ENCODE assay signal across 11 cellular contexts in the genomic region with DNA sequence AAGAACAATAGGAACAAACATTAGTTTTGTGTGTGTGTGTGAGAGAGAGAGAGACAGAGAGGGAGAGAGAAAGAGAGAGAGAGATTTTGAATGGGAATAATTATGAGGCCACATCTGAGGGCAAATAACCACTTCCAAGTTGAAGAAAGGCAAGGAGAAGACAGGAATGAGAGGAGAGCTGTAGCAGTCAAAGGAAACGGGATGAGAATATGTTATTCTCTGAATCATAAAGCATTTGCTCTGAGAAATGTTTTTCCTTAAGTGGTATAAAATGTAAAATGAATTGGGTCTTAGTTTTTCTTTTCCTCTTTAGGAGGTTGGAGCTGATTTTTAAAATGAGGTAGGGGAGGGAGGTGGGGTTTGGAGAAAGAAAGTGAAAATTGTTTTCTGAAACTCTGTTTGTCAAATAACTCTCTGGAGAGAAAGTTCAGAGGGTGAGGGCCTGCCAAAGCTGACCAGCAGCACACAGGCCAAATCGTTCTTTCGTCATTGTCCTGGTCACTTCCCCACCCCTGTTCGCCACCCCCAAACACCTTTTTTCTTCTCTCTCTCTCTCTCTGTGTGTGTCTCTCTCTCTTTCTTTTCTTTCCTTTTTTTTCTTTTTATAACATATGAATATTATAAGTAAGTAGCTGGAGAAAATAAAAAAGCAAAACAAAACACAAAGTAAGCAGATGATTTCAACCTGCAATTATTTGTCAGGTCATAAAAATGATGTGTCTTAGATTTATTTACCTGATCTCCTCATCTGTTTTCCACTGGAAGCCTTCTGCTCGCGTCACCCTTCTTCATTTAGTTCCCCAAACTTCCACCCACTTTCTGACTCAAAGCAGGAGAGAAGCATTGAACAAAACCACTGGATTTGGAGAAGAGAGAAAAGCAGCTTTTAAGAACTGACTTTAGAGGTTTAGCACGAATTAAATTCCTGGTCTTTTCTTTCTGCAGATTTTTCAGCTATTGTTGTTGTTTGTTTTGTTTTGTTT.
DNase-seq lines count a peak whose midpoint lies in the region; ATAC-seq and TF ChIP-seq lines count a peak whose summit lies in the region.
"Had no signal": no experiment of that assay in that cellular context is flagged by ENCODE, and none has a peak within 500 bp of the region (broad histone marks: within the 10 kb centered on the region; RNA-seq: fewer than 3 reads in every experiment).

No MANE protein-coding gene starts in this region.

- no peak overlapping the region for H3K4me3 ChIP-seq in SK-N-SH (ENCODE audit: low read depth in 2 of 2, low read length in 1 of 2)
- peak overlapping the region in 1 of 2 donors; percentile 37 for H3K4me3 ChIP-seq in muscle layer of duodenum (ENCODE audit: low read depth in 1 of 2, low read length in 2 of 2)
- peak overlapping the region; percentile 23 for H3K4me3 ChIP-seq in uterus

- intact Hi-C loops in uterus (cut with DNase I; ENCODE audit: low total_unique reads): loop anchor here (5.0 to 10.0 kb wide), 2 partner anchors 110 to 522 kb away; a partner anchor contains a TSS

- peaks cover 73% of the 10 kb centered on the region for H3F3A ChIP-seq in SK-N-SH (replicated peaks; ENCODE audit: insufficient read depth)

- peaks cover 0 to 62% of the 10 kb centered on the region in 2 experiments for H3K4me1 ChIP-seq in SK-N-SH (ENCODE audit: control insufficient read depth in 1 of 2, insufficient read depth in 2 of 2, low read depth in 1 of 2, low read length in 1 of 2)
- H3K4me1 ChIP-seq in muscle layer of duodenum (ENCODE audit: control insufficient read depth in 1 of 2, insufficient read depth in 2 of 2, low read length in 2 of 2): peaks cover 11 to 24% of the 10 kb centered on the region in 2 donors
- peaks cover 5 to 14% of the 10 kb centered on the region in 2 donors for H3K4me1 ChIP-seq in uterus

- H3K9me3 ChIP-seq in SK-N-SH (no peaks in the 10 kb centered on the region), muscle layer of duodenum (ENCODE audit: control insufficient read depth in 1 of 2, low read length in 2 of 2) (no peaks in the 10 kb centered on the region), uterus (no peaks in the 10 kb centered on the region)

- no peak overlapping the region for H3K27ac Mint-ChIP-seq in activated CD8-positive, alpha-beta T cell treated with anti-CD3 and anti-CD28 coated beads, Interleukin-2, amount 10 ng/mL, durations not matched to agents 7 days and 5 days
- H3K27ac Mint-ChIP-seq: activated CD4-positive, alpha-beta T cell treated with anti-CD3 and anti-CD28 coated beads, Interleukin-2, amount 10 ng/mL, durations not matched to agents 24 days and 14 days; activated naive CD8-positive, alpha-beta T cell treated with anti-CD3 and anti-CD28 coated beads, Interleukin-2, amount 10 ng/mL, durations not matched to agents 7 days and 5 days had no signal

- no peak for TF ChIP-seq RAD21 in SK-N-SH (IDR thresholded peaks at IDR 0.05; ENCODE audit: low read length)

- CTCF ChIA-PET in SK-N-SH (lab: Yijun Ruan, JAX): interaction anchor here (0.8 kb wide), 1 partner anchor 15 kb away, joined by 3 read pairs; no protein-coding TSS in a partner anchor
- CTCF ChIA-PET in activated CD8-positive, alpha-beta T cell treated with anti-CD3 and anti-CD28 coated beads, Interleukin-2, amount 10 ng/mL, durations not matched to agents 7 days and 5 days (lab: Charles Lee): interaction anchor here (1.3 to 2.8 kb wide), 3 partner anchors 9 to 524 kb away, joined by 3 to 8 read pairs (median 6); no protein-coding TSS in a partner anchor

- TF ChIP-seq POLR2A in uterus (IDR thresholded peaks at IDR 0.05): peak in 1 of 2 donors; percentile 51

- peaks cover 0 to 4% of the 10 kb centered on the region in 2 experiments for H3K36me3 ChIP-seq in SK-N-SH (replicated peaks in 1 of 2; ENCODE audit: control insufficient read depth in 1 of 2, insufficient read depth in 2 of 2, low read length in 1 of 2)
- peaks cover 0 to 22% of the 10 kb centered on the region in 2 donors for H3K36me3 ChIP-seq in muscle layer of duodenum (ENCODE audit: control insufficient read depth in 1 of 2, insufficient read depth in 2 of 2, low read length in 2 of 2)
- no peaks in the 10 kb centered on the region for H3K36me3 ChIP-seq in uterus

- no peaks in the 10 kb centered on the region for H4K20me1 ChIP-seq in SK-N-SH (ENCODE audit: insufficient read depth)

- DNase-seq in SK-N-SH (no peak), fibroblast of peridontal ligament (ENCODE audit: extremely low read depth) (peak; percentile 73), uterus (peak; percentile 66 to 78), OCI-M2 (lab: John Stamatoyannopoulos, UW; ENCODE audit: unreplicated experiment) (no peak)
- DNase-seq in activated CD8-positive, alpha-beta T cell treated with anti-CD3 and anti-CD28 coated beads, Interleukin-2, amount 10 ng/mL, durations not matched to agents 7 days and 5 days: no peak
- DNase-seq: activated CD4-positive, alpha-beta T cell treated with anti-CD3 and anti-CD28 coated beads, Interleukin-2, amount 10 ng/mL, durations not matched to agents 24 days and 14 days; activated naive CD8-positive, alpha-beta T cell treated with anti-CD3 and anti-CD28 coated beads, Interleukin-2, amount 10 ng/mL, durations not matched to agents 7 days and 5 days; NCI-H2081 treated with DMSO at 0.1 percent for 48 hours had no signal

- WGBS in SK-N-SH (ENCODE audit: low lambda C conversion rate): 33% methylated on average over 7 of the region's 7 CpGs

- H3K27me3 ChIP-seq in SK-N-SH (ENCODE audit: insufficient read depth) (no peaks in the 10 kb centered on the region), muscle layer of duodenum (ENCODE audit: low read depth, low read length) (no peaks in the 10 kb centered on the region), uterus (no peaks in the 10 kb centered on the region)

- POLR2A ChIA-PET in SK-N-SH (lab: Yijun Ruan, JAX): no interaction called here
- POLR2A ChIA-PET in activated CD8-positive, alpha-beta T cell treated with anti-CD3 and anti-CD28 coated beads, Interleukin-2, amount 10 ng/mL, durations not matched to agents 7 days and 5 days (lab: Charles Lee): interaction anchor here (0.5 to 1.2 kb wide), 2 partner anchors 10 to 525 kb away, joined by 3 to 4 read pairs; no protein-coding TSS in a partner anchor

- ATAC-seq in activated CD8-positive, alpha-beta T cell treated with anti-CD3 and anti-CD28 coated beads, Interleukin-2, amount 10 ng/mL, durations not matched to agents 7 days and 5 days: no peak
- ATAC-seq in GM19452 (IDR thresholded peaks at IDR 0.05; ENCODE audit: unreplicated experiment): no peak

- peak overlapping the region; percentile 81 for H3K4me2 ChIP-seq in SK-N-SH

- peak overlapping the region; percentile 78 for H3K9ac ChIP-seq in SK-N-SH

- H3K9me3 Mint-ChIP-seq in activated CD8-positive, alpha-beta T cell treated with anti-CD3 and anti-CD28 coated beads, Interleukin-2, amount 10 ng/mL, durations not matched to agents 7 days and 5 days (ENCODE audit: insufficient read depth): no peaks in the 10 kb centered on the region
- H3K9me3 Mint-ChIP-seq: activated CD4-positive, alpha-beta T cell treated with anti-CD3 and anti-CD28 coated beads, Interleukin-2, amount 10 ng/mL, durations not matched to agents 24 days and 14 days; activated naive CD8-positive, alpha-beta T cell treated with anti-CD3 and anti-CD28 coated beads, Interleukin-2, amount 10 ng/mL, durations not matched to agents 7 days and 5 days; neural crest cell had no signal

- no peaks in the 10 kb centered on the region for H3K9me2 ChIP-seq in SK-N-SH

- peaks cover 4% of the 10 kb centered on the region for H3K36me3 Mint-ChIP-seq in activated CD8-positive, alpha-beta T cell treated with anti-CD3 and anti-CD28 coated beads, Interleukin-2, amount 10 ng/mL, durations not matched to agents 7 days and 5 days (ENCODE audit: low read depth)

- H3K27me3 Mint-ChIP-seq in activated CD8-positive, alpha-beta T cell treated with anti-CD3 and anti-CD28 coated beads, Interleukin-2, amount 10 ng/mL, durations not matched to agents 7 days and 5 days (ENCODE audit: low read depth): no peaks in the 10 kb centered on the region
- H3K27me3 Mint-ChIP-seq: activated CD4-positive, alpha-beta T cell treated with anti-CD3 and anti-CD28 coated beads, Interleukin-2, amount 10 ng/mL, durations not matched to agents 24 days and 14 days; activated naive CD8-positive, alpha-beta T cell treated with anti-CD3 and anti-CD28 coated beads, Interleukin-2, amount 10 ng/mL, durations not matched to agents 7 days and 5 days had no signal

- peaks cover 71% of the 10 kb centered on the region for H3K79me2 ChIP-seq in SK-N-SH (ENCODE audit: insufficient read depth)

- H3K4me1 Mint-ChIP-seq in activated CD8-positive, alpha-beta T cell treated with anti-CD3 and anti-CD28 coated beads, Interleukin-2, amount 10 ng/mL, durations not matched to agents 7 days and 5 days (ENCODE audit: low read depth): no peaks in the 10 kb centered on the region
- H3K4me1 Mint-ChIP-seq: activated naive CD8-positive, alpha-beta T cell treated with anti-CD3 and anti-CD28 coated beads, Interleukin-2, amount 10 ng/mL, durations not matched to agents 7 days and 5 days had no signal

- TF ChIP-seq CTCF in SK-N-SH (IDR thresholded peaks at IDR 0.05) (no peak), uterus (IDR thresholded peaks at IDR 0.05) (no peak)

- H2AFZ ChIP-seq in SK-N-SH (ENCODE audit: low read depth): no peak overlapping the region

- no peak for TF ChIP-seq EP300 in SK-N-SH (IDR thresholded peaks at IDR 0.05; ENCODE audit: borderline replicate concordance in 1 of 2, low read depth in 1 of 2, low read length in 1 of 2)

- H3K27ac ChIP-seq in SK-N-SH (ENCODE audit: low read depth in 2 of 2, low read length in 1 of 2): peak overlapping the region; percentile 53 to 99; a peak in 3 of 4 replicates
- H3K27ac ChIP-seq in muscle layer of duodenum (ENCODE audit: low read length): peak overlapping the region; percentile 96
- peak overlapping the region; percentile 96 to 97 for H3K27ac ChIP-seq in uterus

- H3K4me3 Mint-ChIP-seq in activated CD8-positive, alpha-beta T cell treated with anti-CD3 and anti-CD28 coated beads, Interleukin-2, amount 10 ng/mL, durations not matched to agents 7 days and 5 days: no peak overlapping the region
- H3K4me3 Mint-ChIP-seq: activated CD4-positive, alpha-beta T cell treated with anti-CD3 and anti-CD28 coated beads, Interleukin-2, amount 10 ng/mL, durations not matched to agents 24 days and 14 days; activated naive CD8-positive, alpha-beta T cell treated with anti-CD3 and anti-CD28 coated beads, Interleukin-2, amount 10 ng/mL, durations not matched to agents 7 days and 5 days; neural crest cell had no signal

TF ChIP-seq in SK-N-SH, 30 proteins besides CTCF, POLR2A, EP300 and RAD21:
- no peak for TF ChIP-seq RCOR1 (IDR thresholded peaks at IDR 0.05; ENCODE audit: low read length)
- 0 out of 2 replicates have a peak, but pooled peaks have one; percentile 15 for TF ChIP-seq TCF12 (IDR thresholded peaks at IDR 0.05)

Comparison
In these comparisons a context has a peak if more than half of its experiments do, and no peak if none do; other contexts are left out.
1. DNase-seq: peak in fibroblast of peridontal ligament (single experiment) and uterus (2 of 2); none in SK-N-SH (single experiment), activated CD8-positive, alpha-beta T cell treated with anti-CD3 and anti-CD28 coated beads, Interleukin-2, amount 10 ng/mL, durations not matched to agents 7 days and 5 days (single experiment) and OCI-M2 (single experiment).
2. H3K4me3 ChIP-seq: peak in uterus (2 of 2); none in SK-N-SH (0 of 2).
3. Peak in every context shown above with its lines, with median percentiles within 50 percentile points of each other: H3K27ac ChIP-seq.